ENCODE assay signal across 26 cellular contexts in genomic region chr12:59155448-59155847, GRCh38.
"Had no signal": no experiment of that assay in that cellular context is flagged by ENCODE, and none has a peak within 500 bp of the region (broad histone marks: within the 10 kb centered on the region; RNA-seq: fewer than 3 reads in every experiment).

No MANE protein-coding gene starts in this region.

- H3K27me3 ChIP-seq: neutrophil, pancreas, right lobe of liver, sigmoid colon, stomach, thyroid gland, tibial nerve, upper lobe of left lung, vagina had no signal

- ATAC-seq: naive thymus-derived CD8-positive, alpha-beta T cell; natural killer cell treated with Interleukin-12 subunit alpha and Interleukin-12 subunit beta and Interleukin-15 and Interleukin-18, amount 100 ng/mL, for 72 hours; pancreas; psoas muscle; right cardiac atrium; right lobe of liver; stimulated activated effector memory CD8-positive, alpha-beta T cell treated with anti-CD3 and anti-CD28 coated beads, Interleukin-12 subunit alpha, Interleukin-12 subunit beta, amount 100 ng/mL, for 72 hours; stimulated activated naive B cell treated with anti-CD40 and anti-IgM and Interleukin-4, amounts not matched to agents 10 μg/mL and 1 μg/mL and 100 μg/mL, for 72 hours had no signal

- H3K36me3 ChIP-seq: neutrophil, pancreas, right lobe of liver, sigmoid colon, stomach, thoracic aorta, thyroid gland, tibial nerve, upper lobe of left lung, vagina had no signal

- FAIRE-seq: urothelium cell line had no signal

- H3K4me1 ChIP-seq: pancreas, psoas muscle, right lobe of liver, sigmoid colon, stomach, thyroid gland, tibial nerve, upper lobe of left lung, vagina had no signal

- H3K9me3 ChIP-seq: neutrophil, pancreas, psoas muscle, right lobe of liver, sigmoid colon, thoracic aorta, thyroid gland, vagina had no signal

- H3K27ac ChIP-seq: neutrophil, pancreas, psoas muscle, right lobe of liver, sigmoid colon, stomach, thoracic aorta, thyroid gland, tibial nerve, upper lobe of left lung, vagina had no signal

- DNase-seq: naive thymus-derived CD8-positive, alpha-beta T cell; nephron progenitor cell; nucleus accumbens; pancreas; psoas muscle; right cardiac atrium; right lobe of liver; sigmoid colon; small intestine; stimulated activated CD4-positive, alpha-beta T cell treated with anti-CD3 and anti-CD28 coated beads, Interleukin-15, amount 100 ng/mL, for 24 hours; stimulated activated CD4-positive, alpha-beta T cell treated with anti-CD3 and anti-CD28 coated beads, Interleukin-2, amount 100 ng/mL, for 24 hours; stimulated activated CD4-positive, alpha-beta T cell treated with anti-CD3 and anti-CD28 coated beads, Interleukin-2, amount 100 ng/mL, for 48 hours; stimulated activated CD4-positive, alpha-beta T cell treated with anti-CD3 and anti-CD28 coated beads, Interleukin-4, amount 100 ng/mL, for 24 hours; stimulated activated naive B cell treated with anti-CD40 and anti-IgM and Interleukin-4, amounts not matched to agents 10 μg/mL and 1 μg/mL and 100 μg/mL, for 72 hours; stimulated activated naive CD4-positive, alpha-beta T cell treated with Interleukin-2 at 50 U/mL for 16 hours; stomach; thyroid gland; trophoblast cell; upper lobe of left lung had no signal

- H3K4me3 ChIP-seq: pancreas, psoas muscle, right lobe of liver, sigmoid colon, stomach, thoracic aorta, thyroid gland, tibial nerve, upper lobe of left lung, vagina had no signal
